Comparison of ENCODE assay signal across 13 cellular contexts in the genomic region with DNA sequence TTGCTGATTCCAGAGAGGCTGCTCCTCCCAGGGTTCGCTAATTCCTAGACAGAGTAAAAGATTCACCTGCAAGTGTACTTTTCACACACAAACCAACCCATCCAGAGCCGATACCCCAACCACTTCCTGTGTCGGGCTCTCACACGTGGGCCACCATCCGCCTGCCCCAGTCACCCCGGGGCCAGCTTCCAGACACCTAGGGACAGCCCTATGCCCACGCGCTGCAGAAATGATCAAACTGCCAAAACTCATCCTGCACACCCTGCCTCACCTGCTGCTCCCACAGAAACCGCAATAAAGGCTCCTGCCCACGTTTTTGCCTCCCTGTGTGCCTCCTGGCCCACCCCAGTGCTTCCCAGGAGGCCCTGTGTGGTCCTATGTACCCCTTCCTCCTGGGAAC. TPM values are rescaled to one million over a fixed set of nuclear protein-coding genes. Genes with fewer than 3 reads are reported as not detected.
A peak's percentile ranks its signal among the peaks of the same experiment; 100 is the strongest.
DNase-seq lines count a peak whose midpoint lies in the region; ATAC-seq, FAIRE-seq and TF ChIP-seq lines count a peak whose summit lies in the region.
"Had no signal": no experiment of that assay in that cellular context is flagged by ENCODE, and none has a peak within 500 bp of the region (broad histone marks: within the 10 kb centered on the region; RNA-seq: fewer than 3 reads in every experiment).

No MANE protein-coding gene starts in this region.

- no peak overlapping the region for H3K27ac ChIP-seq in WERI-Rb-1
- H3K27ac ChIP-seq: VCaP had no signal

- no peak overlapping the region for H3K4me3 ChIP-seq in WERI-Rb-1 (ENCODE audit: low read depth, low read length)

- FAIRE-seq in RCC 7860 (lab: Jason Lieb, UNC), result no peak
- FAIRE-seq: bronchial epithelial cell, HepG2 had no signal

- ATAC-seq in stimulated activated naive B cell treated with anti-CD40 and anti-IgM and Interleukin-4, amounts not matched to agents 10 μg/mL and 1 μg/mL and 100 μg/mL, for 72 hours (replicated peaks), result peak; percentile 53 to 62
- no peak for ATAC-seq in esophagus mucosa
- no peak for ATAC-seq in HG02798 (IDR thresholded peaks at IDR 0.05; ENCODE audit: poor library complexity, unreplicated experiment)
- ATAC-seq: HepG2, Panc1 had no signal

- H3K27me3 Mint-ChIP-seq in neural crest cell (ENCODE audit: low read depth), result no peaks in the 10 kb centered on the region
- peaks cover 31 to 44% of the 10 kb centered on the region in 2 donors for H3K27me3 Mint-ChIP-seq in stimulated activated naive B cell treated with anti-CD40 and anti-IgM and Interleukin-4, amounts not matched to agents 10 μg/mL and 1 μg/mL and 100 μg/mL, for 72 hours

- H3K4me1 Mint-ChIP-seq in neural crest cell, result peaks cover 3% of the 10 kb centered on the region
- H3K4me1 Mint-ChIP-seq in stimulated activated naive B cell treated with anti-CD40 and anti-IgM and Interleukin-4, amounts not matched to agents 10 μg/mL and 1 μg/mL and 100 μg/mL, for 72 hours, result peaks cover 10% of the 10 kb centered on the region in 2 donors

- no peaks in the 10 kb centered on the region for H3K9me3 ChIP-seq in WERI-Rb-1 (ENCODE audit: severe bottlenecking)

- H3K27me3 ChIP-seq in WERI-Rb-1 (ENCODE audit: insufficient read depth, low read depth, severe bottlenecking), result no peaks in the 10 kb centered on the region

- H3K36me3 Mint-ChIP-seq in neural crest cell (ENCODE audit: low read depth), result peaks cover 3% of the 10 kb centered on the region
- no peaks in the 10 kb centered on the region for H3K36me3 Mint-ChIP-seq in stimulated activated naive B cell treated with anti-CD40 and anti-IgM and Interleukin-4, amounts not matched to agents 10 μg/mL and 1 μg/mL and 100 μg/mL, for 72 hours

- H3K36me3 ChIP-seq in WERI-Rb-1, result peaks cover 32% of the 10 kb centered on the region

- no peak for TF ChIP-seq CTCF in WERI-Rb-1 (IDR thresholded peaks at IDR 0.05; ENCODE audit: low read depth, low read length)
- TF ChIP-seq CTCF in neural crest cell (conservative IDR thresholded peaks at IDR 0.05), result no peak

- H3K9me3 Mint-ChIP-seq in neural crest cell, result no peaks in the 10 kb centered on the region
- no peaks in the 10 kb centered on the region for H3K9me3 Mint-ChIP-seq in stimulated activated naive B cell treated with anti-CD40 and anti-IgM and Interleukin-4, amounts not matched to agents 10 μg/mL and 1 μg/mL and 100 μg/mL, for 72 hours

- DNase-seq in WERI-Rb-1 (peak; percentile 5), neural crest cell (ENCODE audit: low read depth, low spot score) (no peak), RCC 7860 (ENCODE audit: low spot score) (no peak), NCI-H2107 treated with DMSO at 0.1 percent for 48 hours (lab: John Stamatoyannopoulos, UW; ENCODE audit: unreplicated experiment) (no peak)
- peak; percentile 19 for DNase-seq in activated effector memory CD4-positive, alpha-beta T cell treated with Interleukin-2 at 50 U/mL for 16 hours
- DNase-seq in stimulated activated naive B cell treated with anti-CD40 and anti-IgM and Interleukin-4, amounts not matched to agents 10 μg/mL and 1 μg/mL and 100 μg/mL, for 72 hours, result no peak
- DNase-seq: NCI-H2081 treated with DMSO at 0.1 percent for 48 hours had no signal

- no peak overlapping the region for H3K4me3 Mint-ChIP-seq in neural crest cell
- H3K4me3 Mint-ChIP-seq in stimulated activated naive B cell treated with anti-CD40 and anti-IgM and Interleukin-4, amounts not matched to agents 10 μg/mL and 1 μg/mL and 100 μg/mL, for 72 hours, result no peak overlapping the region

- H3K27ac Mint-ChIP-seq in neural crest cell (ENCODE audit: unreplicated experiment), result peak overlapping the region; percentile 40
- H3K27ac Mint-ChIP-seq in stimulated activated naive B cell treated with anti-CD40 and anti-IgM and Interleukin-4, amounts not matched to agents 10 μg/mL and 1 μg/mL and 100 μg/mL, for 72 hours, result no peak overlapping the region

RNA-seq across cellular contexts. Expression of a gene that starts 59.5 kb away (rescaled TPM):
- 26.3 and 27.9 TPM in 2 replicates for total RNA-seq in neural crest cell
- 19.6 TPM for total RNA-seq in esophagus mucosa

Comparison
In these comparisons a context has a peak if more than half of its experiments do, and no peak if none do; other contexts are left out.
1. DNase-seq: peak in WERI-Rb-1 (single experiment) and activated effector memory CD4-positive, alpha-beta T cell treated with Interleukin-2 at 50 U/mL for 16 hours (single experiment); none in neural crest cell (single experiment), stimulated activated naive B cell treated with anti-CD40 and anti-IgM and Interleukin-4, amounts not matched to agents 10 μg/mL and 1 μg/mL and 100 μg/mL, for 72 hours (single experiment), RCC 7860 (single experiment) and NCI-H2107 treated with DMSO at 0.1 percent for 48 hours (single experiment).
2. ATAC-seq: peak in stimulated activated naive B cell treated with anti-CD40 and anti-IgM and Interleukin-4, amounts not matched to agents 10 μg/mL and 1 μg/mL and 100 μg/mL, for 72 hours (2 of 2); none in esophagus mucosa (single experiment) and HG02798 (single experiment).